16 cellular contexts compared by ENCODE assay signal in the genomic region with DNA sequence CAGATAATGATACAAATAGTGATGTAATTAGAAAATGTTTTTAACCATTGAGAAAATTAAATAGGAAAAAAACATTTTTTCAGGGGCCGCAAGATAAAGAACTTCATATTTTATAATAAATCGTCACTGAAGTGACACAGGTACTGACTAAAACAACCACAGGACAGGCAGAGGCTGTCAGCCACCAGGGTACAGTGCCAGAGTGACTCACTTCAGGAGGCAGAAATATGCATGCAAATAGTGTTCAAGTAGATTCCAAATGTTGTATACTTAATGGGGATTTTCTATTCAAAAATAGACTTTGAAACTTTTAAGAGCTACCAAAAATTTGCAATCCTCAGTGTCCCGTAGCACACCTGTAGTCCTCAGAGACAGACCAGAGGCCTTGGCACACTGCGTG.
DNase-seq lines count a peak whose midpoint lies in the region; ATAC-seq, FAIRE-seq and TF ChIP-seq lines count a peak whose summit lies in the region.
"Had no signal": no experiment of that assay in that cellular context is flagged by ENCODE, and none has a peak within 500 bp of the region (broad histone marks: within the 10 kb centered on the region; RNA-seq: fewer than 3 reads in every experiment).

No MANE protein-coding gene starts in this region.

- peak overlapping the region; percentile 26 for H3K27ac Mint-ChIP-seq in progenitor cell of endocrine pancreas
- no peak overlapping the region for H3K27ac Mint-ChIP-seq in naive thymus-derived CD8-positive, alpha-beta T cell
- H3K27ac Mint-ChIP-seq: CD14-positive monocyte; naive thymus-derived CD4-positive, alpha-beta T cell had no signal

- H3K36me3 ChIP-seq in mucosa of descending colon (ENCODE audit: low read depth): no peaks in the 10 kb centered on the region
- H3K36me3 ChIP-seq: brain microvascular endothelial cell, suprapubic skin had no signal

- peaks cover 1% of the 10 kb centered on the region for H3K27me3 Mint-ChIP-seq in progenitor cell of endocrine pancreas
- peaks cover 0 to 3% (median 1%) of the 10 kb centered on the region in 5 donors for H3K27me3 Mint-ChIP-seq in naive thymus-derived CD8-positive, alpha-beta T cell

- no peak overlapping the region for H3K4me3 ChIP-seq in mucosa of descending colon
- H3K4me3 ChIP-seq: suprapubic skin had no signal

- H3K9me3 ChIP-seq in mucosa of descending colon: no peaks in the 10 kb centered on the region
- H3K9me3 ChIP-seq: suprapubic skin had no signal

- no peak for TF ChIP-seq POLR2A in GM12891 (IDR thresholded peaks at IDR 0.05; ENCODE audit: low read depth, low read length)

- DNase-seq in progenitor cell of endocrine pancreas (ENCODE audit: low spot score, unreplicated experiment): no peak
- no peak for DNase-seq in GM12891 (ENCODE audit: insufficient read length, low spot score)
- DNase-seq in naive thymus-derived CD8-positive, alpha-beta T cell: no peak
- DNase-seq in mucosa of descending colon: no peak
- DNase-seq: activated gamma-delta T cell treated with Interleukin-2 at 50 U/mL for 16 hours; brain microvascular endothelial cell; HCEC 1CT; KBM-7; naive thymus-derived CD4-positive, alpha-beta T cell; NCI-H1417 treated with DMSO at 0.1 percent for 48 hours had no signal

- FAIRE-seq in GM12891 (lab: Jason Lieb, UNC): no peak

- TF ChIP-seq CTCF in progenitor cell of endocrine pancreas (IDR thresholded peaks at IDR 0.05; ENCODE audit: unreplicated experiment) (no peak), mucosa of descending colon (IDR thresholded peaks at IDR 0.05) (no peak)

- peaks cover 16% of the 10 kb centered on the region for H3K4me1 Mint-ChIP-seq in progenitor cell of endocrine pancreas (ENCODE audit: low read depth)
- no peaks in the 10 kb centered on the region for H3K4me1 Mint-ChIP-seq in naive thymus-derived CD8-positive, alpha-beta T cell
- H3K4me1 Mint-ChIP-seq: CD14-positive monocyte; naive thymus-derived CD4-positive, alpha-beta T cell had no signal

- intact Hi-C loops in mucosa of descending colon (cut with DNase I, micrococcal nuclease): no loop called here

- H3K36me3 Mint-ChIP-seq in progenitor cell of endocrine pancreas (ENCODE audit: insufficient read depth): no peaks in the 10 kb centered on the region
- H3K36me3 Mint-ChIP-seq in naive thymus-derived CD8-positive, alpha-beta T cell: no peaks in the 10 kb centered on the region
- H3K36me3 Mint-ChIP-seq: CD14-positive monocyte; naive thymus-derived CD4-positive, alpha-beta T cell had no signal

- POLR2A ChIA-PET in naive thymus-derived CD8-positive, alpha-beta T cell (lab: Charles Lee): no interaction called here

- H3K4me3 Mint-ChIP-seq in progenitor cell of endocrine pancreas (ENCODE audit: low read depth): no peak overlapping the region
- no peak overlapping the region for H3K4me3 Mint-ChIP-seq in naive thymus-derived CD8-positive, alpha-beta T cell
- H3K4me3 Mint-ChIP-seq: CD14-positive monocyte; naive thymus-derived CD4-positive, alpha-beta T cell had no signal

- no peaks in the 10 kb centered on the region for H3K4me1 ChIP-seq in mucosa of descending colon (ENCODE audit: low read depth)
- H3K4me1 ChIP-seq: suprapubic skin had no signal

- ATAC-seq in GM18868 (IDR thresholded peaks at IDR 0.05; ENCODE audit: unreplicated experiment) (peak; percentile 95), HG02642 (IDR thresholded peaks at IDR 0.05; ENCODE audit: poor library complexity, unreplicated experiment) (peak; percentile 64), HG03565 (IDR thresholded peaks at IDR 0.05; ENCODE audit: unreplicated experiment) (peak; percentile 89), mucosa of descending colon (no peak)
- no peak for ATAC-seq in naive thymus-derived CD8-positive, alpha-beta T cell
- ATAC-seq: naive thymus-derived CD4-positive, alpha-beta T cell; SK-N-SH treated with all-trans-retinoic acid at 6 μM for 48 hours had no signal

- no peaks in the 10 kb centered on the region for H3K9me3 Mint-ChIP-seq in progenitor cell of endocrine pancreas (ENCODE audit: low read depth)
- H3K9me3 Mint-ChIP-seq in naive thymus-derived CD8-positive, alpha-beta T cell: no peaks in the 10 kb centered on the region
- H3K9me3 Mint-ChIP-seq: CD14-positive monocyte; naive thymus-derived CD4-positive, alpha-beta T cell had no signal

TF ChIP-seq in GM12891, 5 proteins besides CTCF, POLR2A, EP300 and RAD21:
- TF ChIP-seq POLR2AphosphoS5 (IDR thresholded peaks at IDR 0.05; ENCODE audit: low read depth, low read length) (no peak), POU2F2 (IDR thresholded peaks at IDR 0.05; ENCODE audit: low read depth, low read length) (no peak), TAF1 (IDR thresholded peaks at IDR 0.05; ENCODE audit: low read depth, low read length) (no peak)

Comparison
In these comparisons a context has a peak if more than half of its experiments do, and no peak if none do; other contexts are left out.
1. ATAC-seq: peak in GM18868 (single experiment), HG02642 (single experiment) and HG03565 (single experiment); none in naive thymus-derived CD8-positive, alpha-beta T cell (0 of 2) and mucosa of descending colon (single experiment).